8 cellular contexts compared by ENCODE assay signal in genomic region chr1:112715264-112716053, GRCh38. TPM values are rescaled to one million over a fixed set of nuclear protein-coding genes. Genes with fewer than 3 reads are reported as not detected.
DNase-seq lines count a peak whose midpoint lies in the region; ATAC-seq and TF ChIP-seq lines count a peak whose summit lies in the region.

Gene PPM1J (minus strand): TSS chr1:112715332. CDS start chr1:112715301, 31 bp downstream.

- DNase-seq in CD8-positive, alpha-beta memory T cell, result peak; percentile 92 to 99 (median 96)
- DNase-seq in NOMO-1 treated with DMSO at 0.1 percent for 48 hours (lab: John Stamatoyannopoulos, UW; ENCODE audit: unreplicated experiment) (peak; percentile 88), endodermal cell (peak; percentile 100), mesenteric fat pad (ENCODE audit: low spot score) (peak; percentile 99)
- DNase-seq in activated CD8-positive, alpha-beta memory T cell treated with anti-CD3 and anti-CD28 coated beads for 48 hours (ENCODE audit: low read depth in 2 of 3, low spot score in 2 of 3), result peak; percentile 90 to 94 (median 93)
- DNase-seq in stimulated activated CD8-positive, alpha-beta memory T cell treated with anti-CD3 and anti-CD28 coated beads, Interleukin-12 subunit alpha, Interleukin-12 subunit beta, amount 100 ng/mL, for 24 hours (ENCODE audit: extremely low read depth), result peak; percentile 83

- H3K4me3 Mint-ChIP-seq in CD8-positive, alpha-beta memory T cell, result peak within 1 kb of the TSS; percentile 85 to 96 (median 92)
- H3K4me3 Mint-ChIP-seq in endodermal cell, result peak within 1 kb of the TSS; percentile 65

- H3K4me3 ChIP-seq in CD8-positive, alpha-beta memory T cell (ENCODE audit: low read length), result peak within 1 kb of the TSS; percentile 87
- H3K4me3 ChIP-seq in endodermal cell (ENCODE audit: low read length), result peak within 1 kb of the TSS; percentile 90

- H3K27me3 Mint-ChIP-seq in CD8-positive, alpha-beta memory T cell, result peaks cover 6 to 14% of the 10 kb centered on the region in 2 donors
- H3K27me3 Mint-ChIP-seq in endodermal cell (ENCODE audit: insufficient read depth), result peaks cover 72% of the 10 kb centered on the region

- H3K9ac ChIP-seq in endodermal cell (ENCODE audit: extremely low read depth, low read length, poor library complexity, severe bottlenecking), result no peak within 1 kb of the TSS

- peaks cover 13% of the 10 kb centered on the region for H3K27me3 ChIP-seq in CD8-positive, alpha-beta memory T cell (ENCODE audit: insufficient read depth, low read length, poor library complexity, severe bottlenecking)
- peaks cover 45% of the 10 kb centered on the region for H3K27me3 ChIP-seq in endodermal cell (ENCODE audit: control insufficient read depth, insufficient read depth, low read length, poor library complexity, severe bottlenecking)

- no peak for TF ChIP-seq CTCF in endodermal cell (conservative IDR thresholded peaks at IDR 0.05)

- H3K9me3 Mint-ChIP-seq in CD8-positive, alpha-beta memory T cell, result no peaks in the 10 kb centered on the region
- no peaks in the 10 kb centered on the region for H3K9me3 Mint-ChIP-seq in endodermal cell

- peaks cover 18 to 27% (median 21%) of the 10 kb centered on the region in 3 donors for H3K4me1 Mint-ChIP-seq in CD8-positive, alpha-beta memory T cell
- H3K4me1 Mint-ChIP-seq in endodermal cell, result peaks cover 47% of the 10 kb centered on the region

- 0 to 1% methylated on average over 17 to 51 of the region's 51 CpGs for WGBS in endodermal cell (ENCODE audit: insufficient coverage in 1 of 2, insufficient read length in 1 of 2), 2 experiments

- peak within 1 kb of the TSS; percentile 54 for H3K27ac ChIP-seq in CD8-positive, alpha-beta memory T cell (ENCODE audit: low read depth, low read length)
- no peak within 1 kb of the TSS for H3K27ac ChIP-seq in endodermal cell (ENCODE audit: low read depth, low read length)

- H3K27ac Mint-ChIP-seq in CD8-positive, alpha-beta memory T cell, result peak within 1 kb of the TSS; percentile 83 to 97 (median 92)
- H3K27ac Mint-ChIP-seq in endodermal cell, result peak within 1 kb of the TSS; percentile 79

- peak; percentile 83 for ATAC-seq in GM19455 (IDR thresholded peaks at IDR 0.05; ENCODE audit: unreplicated experiment)
- ATAC-seq in HG03565 (IDR thresholded peaks at IDR 0.05; ENCODE audit: unreplicated experiment), result peak; percentile 65

- no peaks in the 10 kb centered on the region for H3K9me3 ChIP-seq in CD8-positive, alpha-beta memory T cell (ENCODE audit: low read length)
- no peaks in the 10 kb centered on the region for H3K9me3 ChIP-seq in endodermal cell (ENCODE audit: control insufficient read depth, low read length)

- peaks cover 20% of the 10 kb centered on the region for H3K4me1 ChIP-seq in CD8-positive, alpha-beta memory T cell (ENCODE audit: insufficient read depth, low read length)
- H3K4me1 ChIP-seq in endodermal cell (ENCODE audit: control insufficient read depth, insufficient read depth, low read length), result no peaks in the 10 kb centered on the region

- POLR2A ChIA-PET in CD8-positive, alpha-beta memory T cell (lab: Charles Lee), result interaction anchor here (0.5 to 2.4 kb wide), 10 partner anchors 9 to 357 kb away, joined by 3 to 21 read pairs (median 4); partner anchors contain the start of genes CAPZA1, CTTNBP2NL, LRIG2 and MOV10

- H3K36me3 ChIP-seq in CD8-positive, alpha-beta memory T cell (ENCODE audit: insufficient read depth, low read length), result no peaks in the 10 kb centered on the region
- H3K36me3 ChIP-seq in endodermal cell (ENCODE audit: control insufficient read depth, insufficient read depth, low read length), result no peaks in the 10 kb centered on the region

- peaks cover 0 to 2% (median 2%) of the 10 kb centered on the region in 3 donors for H3K36me3 Mint-ChIP-seq in CD8-positive, alpha-beta memory T cell
- no peaks in the 10 kb centered on the region for H3K36me3 Mint-ChIP-seq in endodermal cell (ENCODE audit: low read depth)

- CTCF ChIA-PET in CD8-positive, alpha-beta memory T cell (lab: Charles Lee), result interaction anchor here (0.6 to 4.3 kb wide), 29 partner anchors 8 to 966 kb away, joined by 3 to 40 read pairs (median 5); partner anchors contain the start of genes CAPZA1, LRIG2, MOV10 and RHOC

RNA-seq across cellular contexts. Expression of gene PPM1J, which starts in this region (rescaled TPM):
- under 1 TPM in 1 of 2 experiments, not detected in 1; 0.33 TPM for total RNA-seq in CD8-positive, alpha-beta memory T cell
- polyA plus RNA-seq in CD8-positive, alpha-beta memory T cell, result not detected
- total RNA-seq in endodermal cell (1 to 10 TPM; 3.1 to 5.7 TPM), mesenteric fat pad (0.61 TPM)
- polyA plus RNA-seq in endodermal cell (2013, experiment 1 of 2), result 3.6 TPM
- polyA plus RNA-seq in endodermal cell (2013, experiment 2 of 2), result 1.7 TPM

Comparison
In these comparisons a context has a peak if more than half of its experiments do, and no peak if none do; other contexts are left out.
1. Peak in DNase-seq, H3K4me3 ChIP-seq and H3K27ac ChIP-seq in CD8-positive, alpha-beta memory T cell; RNA of the gene not detected or under 1 TPM.
2. Peak in DNase-seq in mesenteric fat pad; RNA of the gene not detected or under 1 TPM.